12 cellular contexts compared by ENCODE assay signal in genomic region chr6:122673345-122673961, GRCh38.
A peak's percentile ranks its signal among the peaks of the same experiment; 100 is the strongest.
DNase-seq lines count a peak whose midpoint lies in the region; ATAC-seq and TF ChIP-seq lines count a peak whose summit lies in the region.
"Had no signal": no experiment of that assay in that cellular context is flagged by ENCODE, and none has a peak within 500 bp of the region (broad histone marks: within the 10 kb centered on the region; RNA-seq: fewer than 3 reads in every experiment).

No MANE protein-coding gene starts in this region.

- CTCF ChIA-PET in PC-3 (lab: Charles Lee), result no interaction called here

- H3K27me3 ChIP-seq in PC-3 (ENCODE audit: low read length) (no peaks in the 10 kb centered on the region), dorsolateral prefrontal cortex (peaks cover 0 to 5% (median 0%) of the 10 kb centered on the region in 45 donors)
- H3K27me3 ChIP-seq: cardiac muscle cell had no signal

- H3K4me1 ChIP-seq in PC-3 (ENCODE audit: insufficient read depth, low read length), result peaks cover 26% of the 10 kb centered on the region

- ATAC-seq in GM18505 (IDR thresholded peaks at IDR 0.05; ENCODE audit: unreplicated experiment) (peak; percentile 87), HG03103 (IDR thresholded peaks at IDR 0.05; ENCODE audit: low read depth, unreplicated experiment) (peak; percentile 60), PC-3 (no peak)
- ATAC-seq: activated CD4-positive, alpha-beta T cell treated with anti-CD3 and anti-CD28 coated beads for 36 hours had no signal

- no peak overlapping the region for H2AFZ ChIP-seq in PC-3 (ENCODE audit: low read length)

- BruUV-seq in PC-3 (replicated peaks; lab: Mats Ljungman, UMichigan), result no TSS peak

- H3K27ac ChIP-seq in PC-3 (ENCODE audit: low read length) (no peak overlapping the region), dorsolateral prefrontal cortex (no peak overlapping the region)
- H3K27ac ChIP-seq: cardiac muscle cell had no signal

- H3K4me3 ChIP-seq in PC-3 (ENCODE audit: low read length) (no peak overlapping the region), dorsolateral prefrontal cortex (no peak overlapping the region)
- H3K4me3 ChIP-seq: cardiac muscle cell had no signal

- no peak for TF ChIP-seq POLR2A in GM18505 (IDR thresholded peaks at IDR 0.05; ENCODE audit: borderline replicate concordance, extremely low read depth, insufficient read depth, insufficient read length)

- H3K9me2 ChIP-seq in PC-3 (replicated peaks; ENCODE audit: low read length), result no peaks in the 10 kb centered on the region

- H3K4me2 ChIP-seq in PC-3 (ENCODE audit: low read length), result no peak overlapping the region

- H4K20me1 ChIP-seq in PC-3 (ENCODE audit: low read length), result no peaks in the 10 kb centered on the region

- POLR2A ChIA-PET in PC-3 (lab: Charles Lee; ENCODE audit: unreplicated experiment), result no interaction called here

- H3K36me3 ChIP-seq in PC-3 (ENCODE audit: low read depth, low read length), result no peaks in the 10 kb centered on the region
- H3K36me3 ChIP-seq: cardiac muscle cell had no signal

- intact Hi-C loops in PC-3 (cut with micrococcal nuclease), result no loop called here
- intact Hi-C loops in dorsolateral prefrontal cortex (cut with DNase I), result no loop called here

- no peaks in the 10 kb centered on the region for H3F3A ChIP-seq in PC-3 (ENCODE audit: low read length, unreplicated experiment)

- no peaks in the 10 kb centered on the region for H3K9me3 ChIP-seq in PC-3 (ENCODE audit: low read length)

- H3K9ac ChIP-seq in PC-3 (ENCODE audit: low read length), result no peak overlapping the region

- H3K79me2 ChIP-seq in PC-3 (ENCODE audit: low read length), result no peaks in the 10 kb centered on the region

- no peak for TF ChIP-seq CTCF in PC-3 (conservative IDR thresholded peaks at IDR 0.05; ENCODE audit: low read depth, low read length)
- no peak for TF ChIP-seq CTCF in dorsolateral prefrontal cortex (IDR thresholded peaks at IDR 0.05 in 54 of 56, conservative IDR thresholded peaks at IDR 0.05 in 2 of 56; ENCODE audit: low read depth in 1 of 56, partially characterized antibody in 56 of 56)

- DNase-seq in PC-3 (peak; percentile 24), kidney tubule cell (ENCODE audit: low spot score) (peak; percentile 39), NCI-H82 treated with DMSO at 0.1 percent for 48 hours (lab: John Stamatoyannopoulos, UW; ENCODE audit: unreplicated experiment) (no peak), dorsolateral prefrontal cortex (no peak)
- DNase-seq in activated naive CD4-positive, alpha-beta T cell treated with anti-CD3 and anti-CD28 coated beads, Interleukin-2, amount 50 U/mL, for 16 hours, result no peak
- no peak for DNase-seq in stimulated activated CD4-positive, alpha-beta T cell treated with anti-CD3 and anti-CD28 coated beads, Interleukin-4, amount 100 ng/mL, for 1 hour
- DNase-seq: activated CD4-positive, alpha-beta T cell treated with anti-CD3 and anti-CD28 coated beads for 36 hours; activated effector memory CD4-positive, alpha-beta T cell treated with Interleukin-2 at 50 U/mL for 16 hours; hippocampal formation had no signal

Comparison
In these comparisons a context has a peak if more than half of its experiments do, and no peak if none do; other contexts are left out.
1. DNase-seq: peak in PC-3 (single experiment) and kidney tubule cell (single experiment); none in NCI-H82 treated with DMSO at 0.1 percent for 48 hours (single experiment), activated naive CD4-positive, alpha-beta T cell treated with anti-CD3 and anti-CD28 coated beads, Interleukin-2, amount 50 U/mL, for 16 hours (single experiment), dorsolateral prefrontal cortex (0 of 10) and stimulated activated CD4-positive, alpha-beta T cell treated with anti-CD3 and anti-CD28 coated beads, Interleukin-4, amount 100 ng/mL, for 1 hour (single experiment).